ENCODE assay signal across 1 cellular context in genomic region chr2:119439574-119440500, GRCh38.
A peak's percentile ranks its signal among the peaks of the same experiment; 100 is the strongest.
TF ChIP-seq lines count a peak whose summit lies in the region.

No MANE protein-coding gene starts in this region.

TF ChIP-seq in HepG2, 621 proteins besides CTCF, POLR2A, EP300 and RAD21 (continued from another document):
- TF ChIP-seq, protein P1, sequence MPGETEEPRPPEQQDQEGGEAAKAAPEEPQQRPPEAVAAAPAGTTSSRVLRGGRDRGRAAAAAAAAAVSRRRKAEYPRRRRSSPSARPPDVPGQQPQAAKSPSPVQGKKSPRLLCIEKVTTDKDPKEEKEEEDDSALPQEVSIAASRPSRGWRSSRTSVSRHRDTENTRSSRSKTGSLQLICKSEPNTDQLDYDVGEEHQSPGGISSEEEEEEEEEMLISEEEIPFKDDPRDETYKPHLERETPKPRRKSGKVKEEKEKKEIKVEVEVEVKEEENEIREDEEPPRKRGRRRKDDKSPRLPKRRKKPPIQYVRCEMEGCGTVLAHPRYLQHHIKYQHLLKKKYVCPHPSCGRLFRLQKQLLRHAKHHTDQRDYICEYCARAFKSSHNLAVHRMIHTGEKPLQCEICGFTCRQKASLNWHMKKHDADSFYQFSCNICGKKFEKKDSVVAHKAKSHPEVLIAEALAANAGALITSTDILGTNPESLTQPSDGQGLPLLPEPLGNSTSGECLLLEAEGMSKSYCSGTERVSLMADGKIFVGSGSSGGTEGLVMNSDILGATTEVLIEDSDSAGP (CRISPR knock-in tag; IDR thresholded peaks at IDR 0.05; ENCODE audit: borderline replicate concordance) = peak; percentile 20; the same call in 1 of the 2 replicates
- 0 out of 2 replicates have a peak, but pooled peaks have one; percentile 47 for TF ChIP-seq ZNF790 (CRISPR knock-in tag; IDR thresholded peaks at IDR 0.05; ENCODE audit: borderline replicate concordance)
- TF ChIP-seq HES4 (CRISPR knock-in tag; IDR thresholded peaks at IDR 0.05; ENCODE audit: borderline replicate concordance) = 0 out of 2 replicates have a peak, but pooled peaks have one; percentile 16
- TF ChIP-seq ZNF75D (CRISPR knock-in tag; IDR thresholded peaks at IDR 0.05; ENCODE audit: borderline replicate concordance) = no peak
- 0 out of 2 replicates have a peak, but pooled peaks have one; percentile 15 for TF ChIP-seq KDM2A (CRISPR knock-in tag; IDR thresholded peaks at IDR 0.05; ENCODE audit: borderline replicate concordance, low read depth)
- TF ChIP-seq FLYWCH1 (CRISPR knock-in tag; IDR thresholded peaks at IDR 0.05) = 0 out of 2 replicates have a peak, but pooled peaks have one; percentile 8
- no peak for TF ChIP-seq ZNF749 (CRISPR knock-in tag; IDR thresholded peaks at IDR 0.05; ENCODE audit: borderline replicate concordance)
- no peak for TF ChIP-seq NFIC (IDR thresholded peaks at IDR 0.05; ENCODE audit: low read length)
- no peak for TF ChIP-seq MLXIP (CRISPR knock-in tag; IDR thresholded peaks at IDR 0.05; ENCODE audit: borderline replicate concordance)
- peak; percentile 30 for TF ChIP-seq TEAD3 (CRISPR knock-in tag; optimal IDR thresholded peaks at IDR 0.05; ENCODE audit: borderline replicate concordance)
- TF ChIP-seq ZNF816 (CRISPR knock-in tag; IDR thresholded peaks at IDR 0.05; ENCODE audit: borderline replicate concordance) = no peak
- TF ChIP-seq PAF1 (CRISPR knock-in tag; IDR thresholded peaks at IDR 0.05) = peak; percentile 43; the same call in 1 of the 2 replicates
- TF ChIP-seq KLF16 (CRISPR knock-in tag; IDR thresholded peaks at IDR 0.05) = no peak
- no peak for TF ChIP-seq BATF2 (CRISPR knock-in tag; IDR thresholded peaks at IDR 0.05)
- no peak for TF ChIP-seq SAFB2 (CRISPR knock-in tag; IDR thresholded peaks at IDR 0.05; ENCODE audit: borderline replicate concordance, low read depth)
